Comparison of ENCODE assay signal across 7 cellular contexts in genomic region chr9:74497750-74498615, GRCh38. TPM values are rescaled to one million over a fixed set of nuclear protein-coding genes. Genes with fewer than 3 reads are reported as not detected.
DNase-seq lines count a peak whose midpoint lies in the region; ATAC-seq, FAIRE-seq and TF ChIP-seq lines count a peak whose summit lies in the region.

No MANE protein-coding gene starts in this region.

- H3K36me3 ChIP-seq in HUES6 (ENCODE audit: control insufficient read depth, insufficient read depth, low read length) (no peaks in the 10 kb centered on the region), ascending aorta (no peaks in the 10 kb centered on the region), iPS-15b (ENCODE audit: control insufficient read depth, insufficient read depth, low read length) (no peaks in the 10 kb centered on the region)

- no peak for TF ChIP-seq POLR2A in GM12891 (IDR thresholded peaks at IDR 0.05; ENCODE audit: low read depth, low read length)

- no peaks in the 10 kb centered on the region for H3K9me3 ChIP-seq in HUES6 (ENCODE audit: control insufficient read depth, insufficient read depth, low read depth, low read length)
- no peaks in the 10 kb centered on the region for H3K9me3 ChIP-seq in ascending aorta
- no peaks in the 10 kb centered on the region for H3K9me3 ChIP-seq in iPS-15b (ENCODE audit: control insufficient read depth, insufficient read depth, low read length)

- intact Hi-C loops in ascending aorta (cut with DNase I): no loop called here
- intact Hi-C loops in sciatic nerve (cut with DNase I): no loop called here

- peak; percentile 45 for ATAC-seq in sciatic nerve

- H3K9ac ChIP-seq in HUES6 (ENCODE audit: low read length) (peak overlapping the region; percentile 5), iPS-15b (ENCODE audit: low read depth, low read length) (no peak overlapping the region)

- H3K4me1 ChIP-seq in HUES6 (ENCODE audit: control insufficient read depth, insufficient read depth, low read length) (peaks cover 35% of the 10 kb centered on the region), ascending aorta (peaks cover 5 to 13% of the 10 kb centered on the region in 2 donors), iPS-15b (ENCODE audit: control insufficient read depth, insufficient read depth, low read length) (peaks cover 20% of the 10 kb centered on the region)

- H3K4me3 ChIP-seq in HUES6 (ENCODE audit: low read depth, low read length): peak overlapping the region; percentile 83
- peak overlapping the region; percentile 63 to 69 for H3K4me3 ChIP-seq in ascending aorta
- H3K4me3 ChIP-seq in iPS-15b (ENCODE audit: low read depth, low read length): peak overlapping the region; percentile 77

- TF ChIP-seq CTCF in ascending aorta (IDR thresholded peaks at IDR 0.05): no peak

- DNase-seq in GM12891 (ENCODE audit: insufficient read length, low spot score) (peak; percentile 25), ascending aorta (ENCODE audit: low spot score in 2 of 2) (peak in 1 of 2 donors; percentile 62), sciatic nerve (ENCODE audit: low spot score) (peak; percentile 64), NCI-H510A (lab: John Stamatoyannopoulos, UW) (no peak), GM19240 (ENCODE audit: insufficient read length, low spot score) (no peak)

- FAIRE-seq in GM12891 (lab: Jason Lieb, UNC): no peak

- H3K27ac ChIP-seq in HUES6 (ENCODE audit: low read depth, low read length) (no peak overlapping the region), ascending aorta (no peak overlapping the region)

- peaks cover 68% of the 10 kb centered on the region for H3K27me3 ChIP-seq in HUES6 (ENCODE audit: control insufficient read depth, insufficient read depth, low read length)
- H3K27me3 ChIP-seq in ascending aorta: no peaks in the 10 kb centered on the region
- peaks cover 47% of the 10 kb centered on the region for H3K27me3 ChIP-seq in iPS-15b (ENCODE audit: control insufficient read depth, insufficient read depth, low read length)

TF ChIP-seq in GM12891, 5 proteins besides CTCF, POLR2A, EP300 and RAD21:
- TF ChIP-seq POU2F2 (IDR thresholded peaks at IDR 0.05; ENCODE audit: low read depth, low read length): no peak
- TF ChIP-seq POLR2AphosphoS5 (IDR thresholded peaks at IDR 0.05; ENCODE audit: low read depth, low read length): no peak
- no peak for TF ChIP-seq SPI1 (IDR thresholded peaks at IDR 0.05; ENCODE audit: low read depth, low read length)
- no peak for TF ChIP-seq TAF1 (IDR thresholded peaks at IDR 0.05; ENCODE audit: low read depth, low read length)
- no peak for TF ChIP-seq PAX5 (IDR thresholded peaks at IDR 0.05; ENCODE audit: insufficient read depth, low read length, severe bottlenecking)

RNA-seq across cellular contexts. Expression of gene RORB, which starts 0.8 kb away (rescaled TPM):
- polyA plus RNA-seq in GM12891 (2012; ENCODE audit: low read depth, missing spikeins): not detected
- 0.21 TPM for total RNA-seq in ascending aorta
- total RNA-seq in sciatic nerve: 2.5 TPM

Comparison
In these comparisons a context has a peak if more than half of its experiments do, and no peak if none do; other contexts are left out.
1. DNase-seq: peak in GM12891 (single experiment) and sciatic nerve (single experiment); none in NCI-H510A (single experiment) and GM19240 (single experiment).
2. Peak in every context shown above with its lines, with median percentiles within 50 percentile points of each other: H3K4me3 ChIP-seq.